In the genomic region with DNA sequence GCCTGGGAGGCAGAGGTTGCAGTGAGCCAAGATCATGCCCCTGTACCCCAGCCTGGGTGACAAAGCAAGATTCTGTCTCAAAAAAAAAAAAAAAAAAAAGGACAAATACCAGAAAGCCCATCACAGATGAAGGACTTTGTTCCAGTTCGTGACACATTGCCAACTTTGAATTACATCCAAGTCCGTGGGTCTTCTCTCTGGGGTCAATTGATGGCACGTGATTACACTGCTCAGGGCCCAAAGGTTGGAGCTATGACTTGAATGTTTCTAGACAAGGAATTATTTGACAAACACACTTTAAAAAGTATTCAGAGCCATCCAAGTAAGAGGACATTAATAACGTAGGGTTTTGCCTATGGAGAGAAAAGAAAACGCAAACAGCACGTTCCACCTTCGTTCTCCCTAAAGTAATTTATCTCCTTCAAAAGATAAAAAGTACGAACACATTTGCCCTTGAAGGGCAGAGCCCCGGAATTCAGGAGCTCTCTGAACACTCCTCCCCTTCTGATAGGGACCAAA, we compare ENCODE assay signal across 8 cellular contexts. TPM values are rescaled to one million over a fixed set of nuclear protein-coding genes. Genes with fewer than 3 reads are reported as not detected.
A peak's percentile ranks its signal among the peaks of the same experiment; 100 is the strongest.
DNase-seq lines count a peak whose midpoint lies in the region; ATAC-seq and TF ChIP-seq lines count a peak whose summit lies in the region.

No MANE protein-coding gene starts in this region.

- no peak for TF ChIP-seq POLR2A in vagina (IDR thresholded peaks at IDR 0.05)

- H3K27me3 Mint-ChIP-seq in natural killer cell (ENCODE audit: low read depth in 2 of 2) = peaks cover 30 to 49% of the 10 kb centered on the region in 2 donors
- peaks cover 28 to 55% of the 10 kb centered on the region in 2 donors for H3K27me3 Mint-ChIP-seq in natural killer cell treated with Interleukin-12 subunit alpha and Interleukin-12 subunit beta and Interleukin-15 and Interleukin-18, amount 100 ng/mL, for 72 hours

- DNase-seq in natural killer cell (no peak), caudate nucleus (lab: John Stamatoyannopoulos, UW) (peak in 2 of 61 donors; percentile 6 to 9), medulla oblongata (ENCODE audit: extremely low spot score) (peak; percentile 47), vagina (ENCODE audit: extremely low spot score in 2 of 2) (no peak), NCI-H2196 treated with DMSO at 0.1 percent for 48 hours (lab: John Stamatoyannopoulos, UW; ENCODE audit: unreplicated experiment) (no peak), NCI-H526 treated with DMSO at 0.1 percent for 48 hours (lab: John Stamatoyannopoulos, UW) (no peak)
- no peak for DNase-seq in natural killer cell treated with Interleukin-12 subunit alpha and Interleukin-12 subunit beta and Interleukin-15 and Interleukin-18, amount 100 ng/mL, for 72 hours (ENCODE audit: low spot score)

- ATAC-seq in natural killer cell (no peak), HG03025 (IDR thresholded peaks at IDR 0.05; ENCODE audit: low FRiP score, unreplicated experiment) (no peak)
- ATAC-seq in natural killer cell treated with Interleukin-12 subunit alpha and Interleukin-12 subunit beta and Interleukin-15 and Interleukin-18, amount 100 ng/mL, for 72 hours = no peak

- peaks cover 6% of the 10 kb centered on the region for H3K4me1 ChIP-seq in vagina

- no peaks in the 10 kb centered on the region for H3K9me3 ChIP-seq in vagina

- no peak overlapping the region for H3K27ac Mint-ChIP-seq in natural killer cell
- no peak overlapping the region for H3K27ac Mint-ChIP-seq in natural killer cell treated with Interleukin-12 subunit alpha and Interleukin-12 subunit beta and Interleukin-15 and Interleukin-18, amount 100 ng/mL, for 72 hours

- intact Hi-C loops in natural killer cell (cut with micrococcal nuclease) = no loop called here
- intact Hi-C loops in vagina (cut with DNase I) = no loop called here

- no peaks in the 10 kb centered on the region for H3K36me3 ChIP-seq in vagina

- peak overlapping the region; percentile 37 for H3K4me3 Mint-ChIP-seq in natural killer cell
- H3K4me3 Mint-ChIP-seq in natural killer cell treated with Interleukin-12 subunit alpha and Interleukin-12 subunit beta and Interleukin-15 and Interleukin-18, amount 100 ng/mL, for 72 hours = no peak overlapping the region

- H3K36me3 Mint-ChIP-seq in natural killer cell = no peaks in the 10 kb centered on the region
- no peaks in the 10 kb centered on the region for H3K36me3 Mint-ChIP-seq in natural killer cell treated with Interleukin-12 subunit alpha and Interleukin-12 subunit beta and Interleukin-15 and Interleukin-18, amount 100 ng/mL, for 72 hours

- no peaks in the 10 kb centered on the region for H3K27me3 ChIP-seq in vagina

- H3K4me1 Mint-ChIP-seq in natural killer cell = no peaks in the 10 kb centered on the region
- peaks cover 0 to 3% of the 10 kb centered on the region in 2 donors for H3K4me1 Mint-ChIP-seq in natural killer cell treated with Interleukin-12 subunit alpha and Interleukin-12 subunit beta and Interleukin-15 and Interleukin-18, amount 100 ng/mL, for 72 hours (ENCODE audit: low read depth in 2 of 2)

- peak overlapping the region; percentile 77 to 78 for H3K4me3 ChIP-seq in vagina

- no peak for TF ChIP-seq CTCF in natural killer cell (IDR thresholded peaks at IDR 0.05)
- no peak for TF ChIP-seq CTCF in vagina (IDR thresholded peaks at IDR 0.05)

- peaks cover 0 to 2% of the 10 kb centered on the region in 2 donors for H3K9me3 Mint-ChIP-seq in natural killer cell
- no peaks in the 10 kb centered on the region for H3K9me3 Mint-ChIP-seq in natural killer cell treated with Interleukin-12 subunit alpha and Interleukin-12 subunit beta and Interleukin-15 and Interleukin-18, amount 100 ng/mL, for 72 hours

- H3K27ac ChIP-seq in caudate nucleus (ENCODE audit: low read depth, low read length) (peak overlapping the region; percentile 86), vagina (peak overlapping the region; percentile 76)

RNA-seq across cellular contexts. Expression of a gene that starts 31.4 kb away (rescaled TPM):
- total RNA-seq in natural killer cell = 1 to 10 TPM in 2 of 3 donors, under 1 TPM in 1; 0.38 to 3.7 (median 1.4) TPM
- not detected for total RNA-seq in natural killer cell treated with Interleukin-12 subunit alpha and Interleukin-12 subunit beta and Interleukin-15 and Interleukin-18, amount 100 ng/mL, for 72 hours
- total RNA-seq in vagina = 1.7 TPM
